2 cellular contexts compared by ENCODE assay signal in the genomic region with DNA sequence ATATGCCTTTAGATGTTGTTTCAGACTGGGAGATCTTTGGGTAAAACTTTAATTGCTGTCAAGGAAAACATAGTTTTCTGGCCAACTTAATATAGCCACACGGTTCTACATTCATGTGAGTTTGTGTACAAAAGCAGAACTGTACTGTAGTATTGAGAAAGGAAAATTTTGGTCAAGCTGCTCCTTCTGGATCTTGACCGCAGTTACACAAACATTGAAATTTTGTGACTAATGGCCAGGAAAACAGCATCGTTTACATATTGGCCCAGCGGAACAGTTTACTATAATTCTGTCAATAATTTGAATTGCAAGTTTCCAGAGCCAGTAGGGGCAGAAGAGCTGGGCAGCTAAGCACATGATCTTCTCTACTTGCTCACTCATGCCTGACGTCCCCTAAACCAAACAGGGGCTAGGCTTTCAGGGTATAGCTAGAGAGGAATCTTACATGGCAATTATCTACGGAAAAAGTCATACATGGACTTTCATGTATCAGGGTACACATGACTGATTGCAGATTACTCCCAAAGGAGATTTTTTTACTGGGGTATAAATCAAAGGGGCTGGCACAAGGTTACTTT.
TF ChIP-seq lines count a peak whose summit lies in the region.

No MANE protein-coding gene starts in this region.

TF ChIP-seq in IMR-90, 13 proteins besides CTCF, POLR2A, EP300 and RAD21:
- no peak for TF ChIP-seq SMC3 (IDR thresholded peaks at IDR 0.05; ENCODE audit: low read depth, low read length)
- TF ChIP-seq BHLHE40 (IDR thresholded peaks at IDR 0.05; ENCODE audit: low read depth, low read length): no peak
- no peak for TF ChIP-seq NFE2L2 (IDR thresholded peaks at IDR 0.05; ENCODE audit: low read depth, low read length)
- no peak for TF ChIP-seq CEBPB (IDR thresholded peaks at IDR 0.05; ENCODE audit: low read depth, low read length)
- TF ChIP-seq, protein P1, sequence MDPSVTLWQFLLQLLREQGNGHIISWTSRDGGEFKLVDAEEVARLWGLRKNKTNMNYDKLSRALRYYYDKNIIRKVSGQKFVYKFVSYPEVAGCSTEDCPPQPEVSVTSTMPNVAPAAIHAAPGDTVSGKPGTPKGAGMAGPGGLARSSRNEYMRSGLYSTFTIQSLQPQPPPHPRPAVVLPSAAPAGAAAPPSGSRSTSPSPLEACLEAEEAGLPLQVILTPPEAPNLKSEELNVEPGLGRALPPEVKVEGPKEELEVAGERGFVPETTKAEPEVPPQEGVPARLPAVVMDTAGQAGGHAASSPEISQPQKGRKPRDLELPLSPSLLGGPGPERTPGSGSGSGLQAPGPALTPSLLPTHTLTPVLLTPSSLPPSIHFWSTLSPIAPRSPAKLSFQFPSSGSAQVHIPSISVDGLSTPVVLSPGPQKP (IDR thresholded peaks at IDR 0.05; ENCODE audit: borderline replicate concordance, low read depth, low read length): no peak
- no peak for TF ChIP-seq RCOR1 (IDR thresholded peaks at IDR 0.05; ENCODE audit: insufficient replicate concordance, low read length)
- TF ChIP-seq CHD1 (IDR thresholded peaks at IDR 0.05; ENCODE audit: low read depth, low read length): no peak
- TF ChIP-seq, protein P2, sequence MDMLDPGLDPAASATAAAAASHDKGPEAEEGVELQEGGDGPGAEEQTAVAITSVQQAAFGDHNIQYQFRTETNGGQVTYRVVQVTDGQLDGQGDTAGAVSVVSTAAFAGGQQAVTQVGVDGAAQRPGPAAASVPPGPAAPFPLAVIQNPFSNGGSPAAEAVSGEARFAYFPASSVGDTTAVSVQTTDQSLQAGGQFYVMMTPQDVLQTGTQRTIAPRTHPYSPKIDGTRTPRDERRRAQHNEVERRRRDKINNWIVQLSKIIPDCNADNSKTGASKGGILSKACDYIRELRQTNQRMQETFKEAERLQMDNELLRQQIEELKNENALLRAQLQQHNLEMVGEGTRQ (IDR thresholded peaks at IDR 0.05; ENCODE audit: low read depth, low read length): no peak
- TF ChIP-seq MAFK (IDR thresholded peaks at IDR 0.05; ENCODE audit: low read depth, low read length): no peak
- TF ChIP-seq FOS (IDR thresholded peaks at IDR 0.05; ENCODE audit: low read depth, low read length): no peak
- no peak for TF ChIP-seq RFX5 (IDR thresholded peaks at IDR 0.05; ENCODE audit: low read depth, low read length)

TF ChIP-seq in H1, 55 proteins besides CTCF, POLR2A, EP300 and RAD21:
- TF ChIP-seq, protein P3, sequence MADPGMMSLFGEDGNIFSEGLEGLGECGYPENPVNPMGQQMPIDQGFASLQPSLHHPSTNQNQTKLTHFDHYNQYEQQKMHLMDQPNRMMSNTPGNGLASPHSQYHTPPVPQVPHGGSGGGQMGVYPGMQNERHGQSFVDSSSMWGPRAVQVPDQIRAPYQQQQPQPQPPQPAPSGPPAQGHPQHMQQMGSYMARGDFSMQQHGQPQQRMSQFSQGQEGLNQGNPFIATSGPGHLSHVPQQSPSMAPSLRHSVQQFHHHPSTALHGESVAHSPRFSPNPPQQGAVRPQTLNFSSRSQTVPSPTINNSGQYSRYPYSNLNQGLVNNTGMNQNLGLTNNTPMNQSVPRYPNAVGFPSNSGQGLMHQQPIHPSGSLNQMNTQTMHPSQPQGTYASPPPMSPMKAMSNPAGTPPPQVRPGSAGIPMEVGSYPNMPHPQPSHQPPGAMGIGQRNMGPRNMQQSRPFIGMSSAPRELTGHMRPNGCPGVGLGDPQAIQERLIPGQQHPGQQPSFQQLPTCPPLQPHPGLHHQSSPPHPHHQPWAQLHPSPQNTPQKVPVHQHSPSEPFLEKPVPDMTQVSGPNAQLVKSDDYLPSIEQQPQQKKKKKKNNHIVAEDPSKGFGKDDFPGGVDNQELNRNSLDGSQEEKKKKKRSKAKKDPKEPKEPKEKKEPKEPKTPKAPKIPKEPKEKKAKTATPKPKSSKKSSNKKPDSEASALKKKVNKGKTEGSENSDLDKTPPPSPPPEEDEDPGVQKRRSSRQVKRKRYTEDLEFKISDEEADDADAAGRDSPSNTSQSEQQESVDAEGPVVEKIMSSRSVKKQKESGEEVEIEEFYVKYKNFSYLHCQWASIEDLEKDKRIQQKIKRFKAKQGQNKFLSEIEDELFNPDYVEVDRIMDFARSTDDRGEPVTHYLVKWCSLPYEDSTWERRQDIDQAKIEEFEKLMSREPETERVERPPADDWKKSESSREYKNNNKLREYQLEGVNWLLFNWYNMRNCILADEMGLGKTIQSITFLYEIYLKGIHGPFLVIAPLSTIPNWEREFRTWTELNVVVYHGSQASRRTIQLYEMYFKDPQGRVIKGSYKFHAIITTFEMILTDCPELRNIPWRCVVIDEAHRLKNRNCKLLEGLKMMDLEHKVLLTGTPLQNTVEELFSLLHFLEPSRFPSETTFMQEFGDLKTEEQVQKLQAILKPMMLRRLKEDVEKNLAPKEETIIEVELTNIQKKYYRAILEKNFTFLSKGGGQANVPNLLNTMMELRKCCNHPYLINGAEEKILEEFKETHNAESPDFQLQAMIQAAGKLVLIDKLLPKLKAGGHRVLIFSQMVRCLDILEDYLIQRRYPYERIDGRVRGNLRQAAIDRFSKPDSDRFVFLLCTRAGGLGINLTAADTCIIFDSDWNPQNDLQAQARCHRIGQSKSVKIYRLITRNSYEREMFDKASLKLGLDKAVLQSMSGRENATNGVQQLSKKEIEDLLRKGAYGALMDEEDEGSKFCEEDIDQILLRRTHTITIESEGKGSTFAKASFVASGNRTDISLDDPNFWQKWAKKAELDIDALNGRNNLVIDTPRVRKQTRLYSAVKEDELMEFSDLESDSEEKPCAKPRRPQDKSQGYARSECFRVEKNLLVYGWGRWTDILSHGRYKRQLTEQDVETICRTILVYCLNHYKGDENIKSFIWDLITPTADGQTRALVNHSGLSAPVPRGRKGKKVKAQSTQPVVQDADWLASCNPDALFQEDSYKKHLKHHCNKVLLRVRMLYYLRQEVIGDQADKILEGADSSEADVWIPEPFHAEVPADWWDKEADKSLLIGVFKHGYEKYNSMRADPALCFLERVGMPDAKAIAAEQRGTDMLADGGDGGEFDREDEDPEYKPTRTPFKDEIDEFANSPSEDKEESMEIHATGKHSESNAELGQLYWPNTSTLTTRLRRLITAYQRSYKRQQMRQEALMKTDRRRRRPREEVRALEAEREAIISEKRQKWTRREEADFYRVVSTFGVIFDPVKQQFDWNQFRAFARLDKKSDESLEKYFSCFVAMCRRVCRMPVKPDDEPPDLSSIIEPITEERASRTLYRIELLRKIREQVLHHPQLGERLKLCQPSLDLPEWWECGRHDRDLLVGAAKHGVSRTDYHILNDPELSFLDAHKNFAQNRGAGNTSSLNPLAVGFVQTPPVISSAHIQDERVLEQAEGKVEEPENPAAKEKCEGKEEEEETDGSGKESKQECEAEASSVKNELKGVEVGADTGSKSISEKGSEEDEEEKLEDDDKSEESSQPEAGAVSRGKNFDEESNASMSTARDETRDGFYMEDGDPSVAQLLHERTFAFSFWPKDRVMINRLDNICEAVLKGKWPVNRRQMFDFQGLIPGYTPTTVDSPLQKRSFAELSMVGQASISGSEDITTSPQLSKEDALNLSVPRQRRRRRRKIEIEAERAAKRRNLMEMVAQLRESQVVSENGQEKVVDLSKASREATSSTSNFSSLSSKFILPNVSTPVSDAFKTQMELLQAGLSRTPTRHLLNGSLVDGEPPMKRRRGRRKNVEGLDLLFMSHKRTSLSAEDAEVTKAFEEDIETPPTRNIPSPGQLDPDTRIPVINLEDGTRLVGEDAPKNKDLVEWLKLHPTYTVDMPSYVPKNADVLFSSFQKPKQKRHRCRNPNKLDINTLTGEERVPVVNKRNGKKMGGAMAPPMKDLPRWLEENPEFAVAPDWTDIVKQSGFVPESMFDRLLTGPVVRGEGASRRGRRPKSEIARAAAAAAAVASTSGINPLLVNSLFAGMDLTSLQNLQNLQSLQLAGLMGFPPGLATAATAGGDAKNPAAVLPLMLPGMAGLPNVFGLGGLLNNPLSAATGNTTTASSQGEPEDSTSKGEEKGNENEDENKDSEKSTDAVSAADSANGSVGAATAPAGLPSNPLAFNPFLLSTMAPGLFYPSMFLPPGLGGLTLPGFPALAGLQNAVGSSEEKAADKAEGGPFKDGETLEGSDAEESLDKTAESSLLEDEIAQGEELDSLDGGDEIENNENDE (IDR thresholded peaks at IDR 0.05; ENCODE audit: insufficient replicate concordance, low read length): no peak
- TF ChIP-seq, protein P4, sequence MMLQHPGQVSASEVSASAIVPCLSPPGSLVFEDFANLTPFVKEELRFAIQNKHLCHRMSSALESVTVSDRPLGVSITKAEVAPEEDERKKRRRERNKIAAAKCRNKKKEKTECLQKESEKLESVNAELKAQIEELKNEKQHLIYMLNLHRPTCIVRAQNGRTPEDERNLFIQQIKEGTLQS (IDR thresholded peaks at IDR 0.05; ENCODE audit: insufficient read depth, low read depth, low read length): no peak
- no peak for TF ChIP-seq BCL11A (IDR thresholded peaks at IDR 0.05; ENCODE audit: low read depth in 2 of 2, low read length in 2 of 2)
- no peak for TF ChIP-seq GABPA (IDR thresholded peaks at IDR 0.05; ENCODE audit: borderline replicate concordance, insufficient read depth, low read length)
- no peak for TF ChIP-seq NANOG (IDR thresholded peaks at IDR 0.05; ENCODE audit: insufficient read depth, low read depth, low read length, poor library complexity, severe bottlenecking)
- no peak for TF ChIP-seq GTF2F1 (IDR thresholded peaks at IDR 0.05; ENCODE audit: borderline replicate concordance, low read depth, low read length)
- TF ChIP-seq CHD1 (IDR thresholded peaks at IDR 0.05; ENCODE audit: low read depth, low read length): no peak
- TF ChIP-seq POU5F1 (IDR thresholded peaks at IDR 0.05; ENCODE audit: low read depth, low read length): no peak
- no peak for TF ChIP-seq HDAC6 (IDR thresholded peaks at IDR 0.05; ENCODE audit: low read depth, low read length)
- no peak for TF ChIP-seq ASH2L (IDR thresholded peaks at IDR 0.05; ENCODE audit: low read length)
- TF ChIP-seq BRCA1 (IDR thresholded peaks at IDR 0.05; ENCODE audit: low read depth, low read length): no peak
- no peak for TF ChIP-seq CBX5 (IDR thresholded peaks at IDR 0.05; ENCODE audit: low read depth, low read length)
- no peak for TF ChIP-seq SIX5 (IDR thresholded peaks at IDR 0.05; ENCODE audit: low read depth, low read length)
- TF ChIP-seq, protein P5, sequence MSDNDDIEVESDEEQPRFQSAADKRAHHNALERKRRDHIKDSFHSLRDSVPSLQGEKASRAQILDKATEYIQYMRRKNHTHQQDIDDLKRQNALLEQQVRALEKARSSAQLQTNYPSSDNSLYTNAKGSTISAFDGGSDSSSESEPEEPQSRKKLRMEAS (IDR thresholded peaks at IDR 0.05): no peak
- no peak for TF ChIP-seq JUN (IDR thresholded peaks at IDR 0.05; ENCODE audit: low read depth, low read length)
- no peak for TF ChIP-seq TAF1 (IDR thresholded peaks at IDR 0.05; ENCODE audit: low read depth, low read length)
- no peak for TF ChIP-seq SIRT6 (IDR thresholded peaks at IDR 0.05; ENCODE audit: low read length)
- no peak for TF ChIP-seq SAP30 (IDR thresholded peaks at IDR 0.05; ENCODE audit: insufficient read depth, insufficient replicate concordance, low read length)
- TF ChIP-seq KDM5A (IDR thresholded peaks at IDR 0.05; ENCODE audit: low read length): no peak
